8 cellular contexts compared by ENCODE assay signal in genomic region chr10:110207805-110208613, GRCh38. TPM values are rescaled to one million over a fixed set of nuclear protein-coding genes. Genes with fewer than 3 reads are reported as not detected.
DNase-seq lines count a peak whose midpoint lies in the region; ATAC-seq and TF ChIP-seq lines count a peak whose summit lies in the region.

No MANE protein-coding gene starts in this region.

- 0 to 1% methylated on average over 34 to 37 of the region's 57 CpGs for WGBS in body of pancreas, 2 donors

- DNase-seq in HUDEP-2 (lab: John Stamatoyannopoulos, UW; ENCODE audit: unreplicated experiment in 76 of 76) (peak in 42 of 76 experiments; percentile 8 to 66 (median 35)), T follicular helper cell (ENCODE audit: low read depth) (peak; percentile 46), body of pancreas (peak in 1 of 4 donors; percentile 49), iris pigment epithelial cell (ENCODE audit: low read depth) (peak; percentile 47), foreskin melanocyte (no peak)
- DNase-seq in stimulated activated CD4-positive, alpha-beta T cell treated with anti-CD3 and anti-CD28 coated beads, Interleukin-2, amount 100 ng/mL, for 24 hours = peak; percentile 52 to 54

- no peaks in the 10 kb centered on the region for H3K36me3 ChIP-seq in body of pancreas (replicated peaks in 1 of 2; ENCODE audit: insufficient read depth in 1 of 2, low read depth in 2 of 2)

- H3K4me3 ChIP-seq in GM08714 (ENCODE audit: low read length) (peak overlapping the region; percentile 67), body of pancreas (peak overlapping the region; percentile 41 to 62)

- H3K4me1 ChIP-seq in body of pancreas = peaks cover 25% of the 10 kb centered on the region

- TF ChIP-seq CTCF in body of pancreas (IDR thresholded peaks at IDR 0.05) = no peak

- intact Hi-C loops in body of pancreas (cut with DNase I) = loop anchor here (10.0 kb wide), 1 partner anchor 63 kb away; no protein-coding TSS in a partner anchor

- no peak for TF ChIP-seq POLR2A in body of pancreas (IDR thresholded peaks at IDR 0.05)

- no peaks in the 10 kb centered on the region for H3K9me3 ChIP-seq in body of pancreas

- H3K27ac ChIP-seq in body of pancreas = peak overlapping the region; percentile 76 to 97 (median 96)

- no peaks in the 10 kb centered on the region for H3K27me3 ChIP-seq in body of pancreas

- ATAC-seq in body of pancreas (no peak), GM21529 (IDR thresholded peaks at IDR 0.05; ENCODE audit: unreplicated experiment) (no peak)

RNA-seq across cellular contexts. Expression of gene MXI1, which starts 0.6 kb away (rescaled TPM):
- total RNA-seq in body of pancreas = 10 to 100 TPM; 14.8 to 24.1 TPM
